ENCODE assay signal across 21 cellular contexts in the genomic region with DNA sequence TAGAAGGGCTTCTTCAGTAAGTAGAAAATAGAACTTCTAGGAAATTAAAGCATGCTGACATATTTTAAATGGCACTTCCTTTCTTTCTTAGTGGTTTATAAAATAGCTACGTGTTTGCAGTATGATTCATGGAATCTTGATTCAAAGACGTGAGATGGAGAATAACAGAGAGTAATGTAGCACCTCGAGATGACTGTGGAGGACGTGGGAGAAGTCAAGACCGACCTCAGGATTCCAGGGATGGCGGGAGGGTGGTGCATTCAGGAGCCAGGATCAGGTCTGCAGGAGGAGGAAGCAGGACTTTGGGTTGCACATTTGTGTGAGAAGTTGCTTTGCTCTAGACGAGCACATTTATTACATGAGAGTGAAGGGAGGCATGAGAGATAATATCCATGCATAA. TPM values are rescaled to one million over a fixed set of nuclear protein-coding genes. Genes with fewer than 3 reads are reported as not detected.
"Had no signal": no experiment of that assay in that cellular context is flagged by ENCODE, and none has a peak within 500 bp of the region (broad histone marks: within the 10 kb centered on the region; RNA-seq: fewer than 3 reads in every experiment).

No MANE protein-coding gene starts in this region.

- H3K4me3 ChIP-seq: dorsolateral prefrontal cortex, tibial nerve, vagina had no signal

- H3K4me1 ChIP-seq: vagina had no signal

- DNase-seq: activated CD4-positive, alpha-beta T cell treated with anti-CD3 and anti-CD28 coated beads, Interleukin-2, amount 50 U/mL, for 1 hour; activated CD8-positive, alpha-beta memory T cell treated with anti-CD3 and anti-CD28 coated beads for 24 hours; activated gamma-delta T cell treated with Interleukin-2 at 50 U/mL for 16 hours; amygdala; dorsolateral prefrontal cortex; erythroblast; hippocampal formation; kidney; left ventricle myocardium superior; mesenchymal stem cell; natural killer cell; posterior cingulate gyrus; retina; stimulated activated CD4-positive, alpha-beta T cell treated with anti-CD3 and anti-CD28 coated beads, Interleukin-4, amount 100 ng/mL, for 1 hour; stimulated activated naive B cell treated with anti-CD40 and anti-IgM and Interleukin-4, amounts not matched to agents 10 μg/mL and 1 μg/mL and 100 μg/mL, for 72 hours had no signal

- ATAC-seq: left ventricle myocardium superior; natural killer cell; stimulated activated naive B cell treated with anti-CD40 and anti-IgM and Interleukin-4, amounts not matched to agents 10 μg/mL and 1 μg/mL and 100 μg/mL, for 72 hours had no signal

- H3K36me3 ChIP-seq: neutrophil, tibial nerve, vagina had no signal

- H3K27me3 ChIP-seq: tibial nerve, vagina had no signal

- H3K9me3 ChIP-seq: neutrophil, tibial nerve, vagina had no signal

- H3K27ac ChIP-seq: dorsolateral prefrontal cortex, neutrophil, tibial nerve, vagina had no signal

RNA-seq across cellular contexts. Expression of gene DCDC2C, which starts 56.0 kb away (rescaled TPM):
- total RNA-seq: kidney; left ventricle myocardium superior; natural killer cell; skeletal muscle tissue; subcutaneous adipose tissue; T-helper 2 cell treated with Interferon-gamma antibody and Interleukin-4, amounts not matched to agents 100 ng/mL and 5 ng/mL, for 36 hours; vagina had no signal
